Comparison of ENCODE assay signal across 1 cellular context in genomic region chr5:678521-678920, GRCh38. TPM values are rescaled to one million over a fixed set of nuclear protein-coding genes. Genes with fewer than 3 reads are reported as not detected.
"Had no signal": no experiment of that assay in that cellular context is flagged by ENCODE, and none has a peak within 500 bp of the region (broad histone marks: within the 10 kb centered on the region; RNA-seq: fewer than 3 reads in every experiment).

No MANE protein-coding gene starts in this region.

RNA-seq across cellular contexts. Expression of gene TPPP, which starts 14.6 kb away (rescaled TPM):
- total RNA-seq: activated T-helper 1 cell treated with anti-CD3 and anti-CD28 coated beads, Interleukin-12 subunit alpha, Interleukin-12 subunit beta, Interleukin-2, Interleukin-4 antibody, amounts not matched to agents 30 ng/mL and 10 ng/mL and 1 ng/mL, durations not matched to agents 14 hours and 24 hours and 36 hours had no signal
